ENCODE assay signal across 3 cellular contexts in genomic region chr3:171834461-171834801, GRCh38.
TF ChIP-seq lines count a peak whose summit lies in the region.

No MANE protein-coding gene starts in this region.

TF ChIP-seq in A549, 52 proteins besides CTCF, POLR2A, EP300 and RAD21:
- peak; percentile 3; the same call in 1 of the 3 replicates for TF ChIP-seq SMC3 (IDR thresholded peaks at IDR 0.05)
- no peak for TF ChIP-seq CBX2 (IDR thresholded peaks at IDR 0.05; ENCODE audit: borderline replicate concordance, low read depth)
- TF ChIP-seq TFCP2L1 (CRISPR knock-in tag; IDR thresholded peaks at IDR 0.05) = no peak
- no peak for TF ChIP-seq MAFK (IDR thresholded peaks at IDR 0.05; ENCODE audit: partially characterized antibody)
- no peak for TF ChIP-seq BHLHE40 (IDR thresholded peaks at IDR 0.05; ENCODE audit: low read depth, low read length)
- TF ChIP-seq ELK1 (IDR thresholded peaks at IDR 0.05; ENCODE audit: low read depth, low read length) = no peak
- no peak for TF ChIP-seq JUN (IDR thresholded peaks at IDR 0.05)

TF ChIP-seq in H1, 55 proteins besides CTCF, POLR2A, EP300 and RAD21:
- TF ChIP-seq BACH1 (IDR thresholded peaks at IDR 0.05; ENCODE audit: low read length) (no peak), SP2 (IDR thresholded peaks at IDR 0.05; ENCODE audit: low read length) (no peak), CEBPB (IDR thresholded peaks at IDR 0.05; ENCODE audit: low read depth, low read length) (no peak), TAF7 (optimal IDR thresholded peaks at IDR 0.05; ENCODE audit: borderline replicate concordance, low read depth, low read length) (no peak), GABPA (IDR thresholded peaks at IDR 0.05; ENCODE audit: borderline replicate concordance, insufficient read depth, low read length) (no peak), SRF (IDR thresholded peaks at IDR 0.05; ENCODE audit: low read depth, low read length) (no peak)
- TF ChIP-seq, protein P1, sequence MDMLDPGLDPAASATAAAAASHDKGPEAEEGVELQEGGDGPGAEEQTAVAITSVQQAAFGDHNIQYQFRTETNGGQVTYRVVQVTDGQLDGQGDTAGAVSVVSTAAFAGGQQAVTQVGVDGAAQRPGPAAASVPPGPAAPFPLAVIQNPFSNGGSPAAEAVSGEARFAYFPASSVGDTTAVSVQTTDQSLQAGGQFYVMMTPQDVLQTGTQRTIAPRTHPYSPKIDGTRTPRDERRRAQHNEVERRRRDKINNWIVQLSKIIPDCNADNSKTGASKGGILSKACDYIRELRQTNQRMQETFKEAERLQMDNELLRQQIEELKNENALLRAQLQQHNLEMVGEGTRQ (IDR thresholded peaks at IDR 0.05; ENCODE audit: low read length) = no peak

TF ChIP-seq in neural cell, 6 proteins besides CTCF, POLR2A, EP300 and RAD21:
- TF ChIP-seq SMC3 (conservative IDR thresholded peaks at IDR 0.05; ENCODE audit: poor library complexity) (peak; percentile 45), MXI1 (conservative IDR thresholded peaks at IDR 0.05; ENCODE audit: poor library complexity, severe bottlenecking) (no peak)
